In the genomic region with DNA sequence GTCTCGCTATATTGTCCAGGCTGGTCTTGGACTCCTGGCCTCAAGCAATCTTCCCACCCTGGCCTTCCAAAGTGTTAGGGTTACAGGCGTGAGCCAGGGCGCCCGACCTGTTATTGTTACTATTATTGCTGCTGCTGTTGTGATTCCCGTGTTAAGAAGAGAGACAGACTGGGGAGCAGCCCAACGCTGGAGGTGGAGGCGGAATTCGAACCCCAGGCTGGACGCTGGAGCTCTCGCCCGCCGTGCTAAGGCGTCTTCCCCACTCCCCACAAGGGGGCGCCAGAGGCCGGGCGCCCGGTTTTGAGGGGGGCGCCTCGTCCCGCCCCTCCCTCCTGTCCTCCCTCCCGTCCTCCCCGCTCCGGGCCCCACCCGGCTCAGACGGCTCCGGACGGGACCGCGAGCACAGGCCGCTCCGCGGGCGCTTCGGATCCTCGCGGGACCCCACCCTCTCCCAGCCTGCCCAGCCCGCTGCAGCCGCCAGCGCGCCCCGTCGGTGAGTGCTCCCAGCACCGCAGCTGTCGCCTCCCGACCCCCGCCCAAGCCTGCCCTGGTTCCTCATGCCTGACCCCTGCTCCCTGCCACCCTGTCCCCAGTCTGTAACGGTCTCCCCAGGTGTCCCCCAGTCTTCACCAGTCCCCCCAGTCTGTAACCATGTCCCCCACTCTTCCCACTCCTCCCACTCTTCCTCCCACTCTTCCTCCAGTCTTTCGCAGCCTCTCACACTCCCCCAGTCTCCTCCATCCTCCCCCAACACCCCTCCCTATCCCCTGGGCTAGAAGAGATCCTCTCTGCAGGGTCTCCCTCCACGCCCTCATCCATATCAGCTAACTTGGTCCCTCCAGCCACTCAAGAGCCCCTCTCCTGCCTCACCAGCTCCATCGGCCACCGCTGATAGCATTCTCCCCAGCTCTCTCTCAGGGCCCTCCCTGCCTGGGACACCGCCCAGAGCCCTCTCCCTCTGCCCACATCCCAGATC, we compare ENCODE assay signal across 1 cellular context.
TF ChIP-seq lines count a peak whose summit lies in the region.

A gene with protein sequence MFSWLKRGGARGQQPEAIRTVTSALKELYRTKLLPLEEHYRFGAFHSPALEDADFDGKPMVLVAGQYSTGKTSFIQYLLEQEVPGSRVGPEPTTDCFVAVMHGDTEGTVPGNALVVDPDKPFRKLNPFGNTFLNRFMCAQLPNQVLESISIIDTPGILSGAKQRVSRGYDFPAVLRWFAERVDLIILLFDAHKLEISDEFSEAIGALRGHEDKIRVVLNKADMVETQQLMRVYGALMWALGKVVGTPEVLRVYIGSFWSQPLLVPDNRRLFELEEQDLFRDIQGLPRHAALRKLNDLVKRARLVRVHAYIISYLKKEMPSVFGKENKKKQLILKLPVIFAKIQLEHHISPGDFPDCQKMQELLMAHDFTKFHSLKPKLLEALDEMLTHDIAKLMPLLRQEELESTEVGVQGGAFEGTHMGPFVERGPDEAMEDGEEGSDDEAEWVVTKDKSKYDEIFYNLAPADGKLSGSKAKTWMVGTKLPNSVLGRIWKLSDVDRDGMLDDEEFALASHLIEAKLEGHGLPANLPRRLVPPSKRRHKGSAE (plus strand): TSS at position 377 of the 976 bp plus-strand sequence. CDS start 3,191 bp downstream, outside the sequence.

TF ChIP-seq in K562, 482 proteins besides CTCF, POLR2A, EP300 and RAD21 (continued from another document and continues in another):
- TF ChIP-seq, protein P1, sequence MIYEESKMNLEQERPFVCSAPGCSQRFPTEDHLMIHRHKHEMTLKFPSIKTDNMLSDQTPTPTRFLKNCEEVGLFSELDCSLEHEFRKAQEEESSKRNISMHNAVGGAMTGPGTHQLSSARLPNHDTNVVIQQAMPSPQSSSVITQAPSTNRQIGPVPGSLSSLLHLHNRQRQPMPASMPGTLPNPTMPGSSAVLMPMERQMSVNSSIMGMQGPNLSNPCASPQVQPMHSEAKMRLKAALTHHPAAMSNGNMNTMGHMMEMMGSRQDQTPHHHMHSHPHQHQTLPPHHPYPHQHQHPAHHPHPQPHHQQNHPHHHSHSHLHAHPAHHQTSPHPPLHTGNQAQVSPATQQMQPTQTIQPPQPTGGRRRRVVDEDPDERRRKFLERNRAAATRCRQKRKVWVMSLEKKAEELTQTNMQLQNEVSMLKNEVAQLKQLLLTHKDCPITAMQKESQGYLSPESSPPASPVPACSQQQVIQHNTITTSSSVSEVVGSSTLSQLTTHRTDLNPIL (CRISPR knock-in tag; IDR thresholded peaks at IDR 0.05): no peak
- TF ChIP-seq ZNF184 (CRISPR knock-in tag; IDR thresholded peaks at IDR 0.05): no peak
- TF ChIP-seq CBX8 (IDR thresholded peaks at IDR 0.05; ENCODE audit: borderline replicate concordance, extremely low read depth, low read depth, low read length, poor library complexity, severe bottlenecking): no peak
- peak; percentile 64; the same call in 1 of the 2 replicates for TF ChIP-seq SMAD4 (CRISPR knock-in tag; conservative IDR thresholded peaks at IDR 0.05)
- no peak for TF ChIP-seq ZNF584 (CRISPR knock-in tag; IDR thresholded peaks at IDR 0.05; ENCODE audit: low read depth)
- TF ChIP-seq HDGF (IDR thresholded peaks at IDR 0.05): peak; percentile 81; the same call in 1 of the 2 replicates
- TF ChIP-seq MEIS2 (IDR thresholded peaks at IDR 0.05; ENCODE audit: partially characterized antibody): no peak
- TF ChIP-seq MTA2 (IDR thresholded peaks at IDR 0.05; ENCODE audit: low read depth): peak; percentile 15; the same call in 1 of the 2 replicates
- TF ChIP-seq SNIP1 (IDR thresholded peaks at IDR 0.05; ENCODE audit: low read depth): no peak; the same call in 1 of the 2 replicates
- peak; percentile 30; the same call in 1 of the 2 replicates for TF ChIP-seq FOXP1 (CRISPR knock-in tag; IDR thresholded peaks at IDR 0.05)
- peak; percentile 34; the same call in 1 of the 2 replicates for TF ChIP-seq TFAP4 (CRISPR knock-in tag; IDR thresholded peaks at IDR 0.05; ENCODE audit: borderline replicate concordance)
- no peak for TF ChIP-seq SIX5 (IDR thresholded peaks at IDR 0.05; ENCODE audit: borderline replicate concordance in 1 of 2, insufficient read depth in 1 of 2, low read depth in 1 of 2, low read length in 2 of 2)
- TF ChIP-seq BRCA1 (IDR thresholded peaks at IDR 0.05): no peak
- no peak for TF ChIP-seq BRCA1 (CRISPR knock-in tag; IDR thresholded peaks at IDR 0.05)
- TF ChIP-seq PTRF (tag; IDR thresholded peaks at IDR 0.05): no peak
- TF ChIP-seq TSHZ1 (CRISPR knock-in tag; IDR thresholded peaks at IDR 0.05): no peak
- peak; percentile 76 for TF ChIP-seq CTCFL (IDR thresholded peaks at IDR 0.05; ENCODE audit: borderline replicate concordance, insufficient read depth, low read depth, low read length, poor library complexity, severe bottlenecking)
- TF ChIP-seq, protein P2, sequence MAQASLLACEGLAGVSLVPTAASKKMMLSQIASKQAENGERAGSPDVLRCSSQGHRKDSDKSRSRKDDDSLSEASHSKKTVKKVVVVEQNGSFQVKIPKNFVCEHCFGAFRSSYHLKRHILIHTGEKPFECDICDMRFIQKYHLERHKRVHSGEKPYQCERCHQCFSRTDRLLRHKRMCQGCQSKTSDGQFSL (CRISPR knock-in tag; IDR thresholded peaks at IDR 0.05): peak; percentile 64; the same call in 1 of the 2 replicates
- TF ChIP-seq, protein P2 (tag; IDR thresholded peaks at IDR 0.05): no peak; a peak in 2 of 4 replicates
- peak; percentile 41; the same call in 1 of the 2 replicates for TF ChIP-seq CTBP1 (IDR thresholded peaks at IDR 0.05; ENCODE audit: borderline replicate concordance)
- no peak for TF ChIP-seq SRSF3 (IDR thresholded peaks at IDR 0.05; ENCODE audit: insufficient read depth, low read length)
- TF ChIP-seq ILF3 (IDR thresholded peaks at IDR 0.05; ENCODE audit: borderline replicate concordance): no peak
- TF ChIP-seq CREM (IDR thresholded peaks at IDR 0.05; ENCODE audit: low read depth): no peak
- no peak for TF ChIP-seq CREB1 (IDR thresholded peaks at IDR 0.05)
- TF ChIP-seq CREB1 (CRISPR knock-in tag; IDR thresholded peaks at IDR 0.05): no peak
- TF ChIP-seq, protein P3, sequence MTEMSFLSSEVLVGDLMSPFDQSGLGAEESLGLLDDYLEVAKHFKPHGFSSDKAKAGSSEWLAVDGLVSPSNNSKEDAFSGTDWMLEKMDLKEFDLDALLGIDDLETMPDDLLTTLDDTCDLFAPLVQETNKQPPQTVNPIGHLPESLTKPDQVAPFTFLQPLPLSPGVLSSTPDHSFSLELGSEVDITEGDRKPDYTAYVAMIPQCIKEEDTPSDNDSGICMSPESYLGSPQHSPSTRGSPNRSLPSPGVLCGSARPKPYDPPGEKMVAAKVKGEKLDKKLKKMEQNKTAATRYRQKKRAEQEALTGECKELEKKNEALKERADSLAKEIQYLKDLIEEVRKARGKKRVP (CRISPR knock-in tag; IDR thresholded peaks at IDR 0.05): no peak
- TF ChIP-seq, protein P4, sequence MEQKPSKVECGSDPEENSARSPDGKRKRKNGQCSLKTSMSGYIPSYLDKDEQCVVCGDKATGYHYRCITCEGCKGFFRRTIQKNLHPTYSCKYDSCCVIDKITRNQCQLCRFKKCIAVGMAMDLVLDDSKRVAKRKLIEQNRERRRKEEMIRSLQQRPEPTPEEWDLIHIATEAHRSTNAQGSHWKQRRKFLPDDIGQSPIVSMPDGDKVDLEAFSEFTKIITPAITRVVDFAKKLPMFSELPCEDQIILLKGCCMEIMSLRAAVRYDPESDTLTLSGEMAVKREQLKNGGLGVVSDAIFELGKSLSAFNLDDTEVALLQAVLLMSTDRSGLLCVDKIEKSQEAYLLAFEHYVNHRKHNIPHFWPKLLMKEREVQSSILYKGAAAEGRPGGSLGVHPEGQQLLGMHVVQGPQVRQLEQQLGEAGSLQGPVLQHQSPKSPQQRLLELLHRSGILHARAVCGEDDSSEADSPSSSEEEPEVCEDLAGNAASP (IDR thresholded peaks at IDR 0.05): no peak
- TF ChIP-seq PCBP2 (IDR thresholded peaks at IDR 0.05; ENCODE audit: low read depth, low read length, poor library complexity, severe bottlenecking): no peak
- TF ChIP-seq NR1H2 (CRISPR knock-in tag; IDR thresholded peaks at IDR 0.05): no peak
- TF ChIP-seq, protein P5, sequence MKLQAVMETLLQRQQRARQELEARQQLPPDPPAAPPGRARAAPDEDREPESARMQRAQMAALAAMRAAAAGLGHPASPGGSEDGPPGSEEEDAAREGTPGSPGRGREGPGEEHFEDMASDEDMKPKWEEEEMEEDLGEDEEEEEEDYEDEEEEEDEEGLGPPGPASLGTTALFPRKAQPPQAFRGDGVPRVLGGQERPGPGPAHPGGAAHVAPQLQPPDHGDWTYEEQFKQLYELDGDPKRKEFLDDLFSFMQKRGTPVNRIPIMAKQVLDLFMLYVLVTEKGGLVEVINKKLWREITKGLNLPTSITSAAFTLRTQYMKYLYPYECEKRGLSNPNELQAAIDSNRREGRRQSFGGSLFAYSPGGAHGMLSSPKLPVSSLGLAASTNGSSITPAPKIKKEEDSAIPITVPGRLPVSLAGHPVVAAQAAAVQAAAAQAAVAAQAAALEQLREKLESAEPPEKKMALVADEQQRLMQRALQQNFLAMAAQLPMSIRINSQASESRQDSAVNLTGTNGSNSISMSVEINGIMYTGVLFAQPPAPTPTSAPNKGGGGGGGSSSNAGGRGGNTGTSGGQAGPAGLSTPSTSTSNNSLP (IDR thresholded peaks at IDR 0.05; ENCODE audit: borderline replicate concordance, low read depth, low read length): no peak
- no peak for TF ChIP-seq ZNF175 (CRISPR knock-in tag; IDR thresholded peaks at IDR 0.05; ENCODE audit: low read depth)
- peak; percentile 50; the same call in 1 of the 2 replicates for TF ChIP-seq NFIC (IDR thresholded peaks at IDR 0.05)
- no peak for TF ChIP-seq MXI1 (IDR thresholded peaks at IDR 0.05; ENCODE audit: low read depth, low read length)
- TF ChIP-seq THRAP3 (IDR thresholded peaks at IDR 0.05; ENCODE audit: borderline replicate concordance): no peak
- TF ChIP-seq SREBF2 (CRISPR knock-in tag; IDR thresholded peaks at IDR 0.05): no peak
- no peak for TF ChIP-seq RBM17 (IDR thresholded peaks at IDR 0.05; ENCODE audit: borderline replicate concordance, low read depth, low read length)
- no peak for TF ChIP-seq CBX2 (IDR thresholded peaks at IDR 0.05; ENCODE audit: insufficient read depth, low read length, poor library complexity, severe bottlenecking)
- no peak for TF ChIP-seq IRF2 (CRISPR knock-in tag; IDR thresholded peaks at IDR 0.05)
- no peak for TF ChIP-seq EHMT2 (IDR thresholded peaks at IDR 0.05)
- no peak for TF ChIP-seq EWSR1 (IDR thresholded peaks at IDR 0.05; ENCODE audit: borderline replicate concordance, low read depth, partially characterized antibody)
- TF ChIP-seq CEBPG (CRISPR knock-in tag; IDR thresholded peaks at IDR 0.05): no peak
- TF ChIP-seq CEBPG (tag; conservative IDR thresholded peaks at IDR 0.05 in 1 of 2, IDR thresholded peaks at IDR 0.05 in 1 of 2): no peak
- TF ChIP-seq NR0B1 (IDR thresholded peaks at IDR 0.05; ENCODE audit: partially characterized antibody): no peak
- peak; percentile 61 for TF ChIP-seq HMGN3 (IDR thresholded peaks at IDR 0.05; ENCODE audit: borderline replicate concordance, extremely low read depth, insufficient read length, low read depth, low read length)
- TF ChIP-seq ZNF77 (CRISPR knock-in tag; IDR thresholded peaks at IDR 0.05): no peak
